Comparison of ENCODE assay signal across 8 cellular contexts in the genomic region with DNA sequence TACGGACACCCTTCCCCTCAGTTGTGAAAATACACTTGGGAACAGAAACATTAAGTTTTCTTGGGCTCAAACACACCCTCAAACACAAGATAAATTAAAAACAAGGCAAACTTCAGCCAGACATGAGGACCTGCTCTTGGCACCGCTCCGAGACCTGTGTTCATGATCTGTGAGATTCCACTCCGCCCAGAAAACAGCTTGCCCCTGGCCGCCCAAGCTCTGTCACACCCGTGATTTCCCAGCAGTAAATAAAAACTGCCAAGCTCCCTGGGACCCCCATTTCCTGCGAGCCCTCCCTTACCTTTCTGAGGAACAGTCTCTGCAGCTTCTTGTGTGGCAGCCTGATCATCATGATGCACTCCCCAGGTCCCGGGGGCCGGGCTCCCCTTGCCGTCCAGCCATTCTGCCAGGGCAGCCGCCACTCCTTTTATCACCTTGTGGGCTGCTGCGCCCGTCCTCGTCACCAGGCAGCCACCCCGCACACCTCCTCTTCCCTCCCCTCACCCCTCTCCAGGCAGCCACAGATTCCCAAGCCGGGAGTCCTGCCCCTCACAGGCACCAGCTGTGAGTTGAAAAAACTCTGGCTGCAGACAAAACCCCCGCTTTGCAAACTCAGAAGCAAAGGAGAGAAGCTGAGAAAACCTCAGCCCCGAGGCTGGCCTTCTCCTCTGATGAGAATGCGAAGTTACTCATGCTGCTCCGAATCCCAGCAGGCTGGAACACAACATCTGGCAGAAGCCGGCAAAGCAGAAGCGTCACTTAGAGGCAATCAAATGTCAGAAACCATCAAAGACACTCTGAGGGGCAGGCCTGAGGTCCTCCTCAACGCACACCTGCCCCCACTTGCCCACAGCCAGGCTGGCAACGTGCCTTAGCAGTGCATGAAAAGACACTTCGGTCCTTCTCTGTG.
DNase-seq lines count a peak whose midpoint lies in the region; ATAC-seq and TF ChIP-seq lines count a peak whose summit lies in the region.

No MANE protein-coding gene starts in this region.

- peak; percentile 42 to 55 for ATAC-seq in activated T-cell treated with anti-CD3 and anti-CD28 coated beads, Interleukin-2, amount 50 U/mL, for 4 hours
- no peak for ATAC-seq in GM18502 (IDR thresholded peaks at IDR 0.05; ENCODE audit: poor library complexity, unreplicated experiment)
- no peak for ATAC-seq in HG03521 (IDR thresholded peaks at IDR 0.05; ENCODE audit: unreplicated experiment)
- no peak for ATAC-seq in left lobe of liver

- H3K27ac ChIP-seq in cardiac muscle cell, result no peak overlapping the region
- H3K27ac ChIP-seq in thymus (ENCODE audit: low read depth), result peak overlapping the region; percentile 20

- no peak for TF ChIP-seq CTCF in cardiac muscle cell (IDR thresholded peaks at IDR 0.05; ENCODE audit: low read depth, low read length)

- intact Hi-C loops in cardiac septum (cut with DNase I), result no loop called here

- H3K36me3 ChIP-seq in cardiac muscle cell, result no peaks in the 10 kb centered on the region
- H3K36me3 ChIP-seq in thymus (ENCODE audit: control insufficient read depth, insufficient read depth), result no peaks in the 10 kb centered on the region

- WGBS in thymus, result 17% methylated on average over 25 of the region's 25 CpGs

- peaks cover 32% of the 10 kb centered on the region for H3K27me3 Mint-ChIP-seq in activated T-cell treated with anti-CD3 and anti-CD28 coated beads, Interleukin-2, amount 50 U/mL, for 4 hours (ENCODE audit: low read depth)
- H3K27me3 Mint-ChIP-seq in immature natural killer cell (ENCODE audit: low read depth in 3 of 3), result peaks cover 2 to 12% (median 3%) of the 10 kb centered on the region in 3 donors

- H3K4me3 Mint-ChIP-seq in activated T-cell treated with anti-CD3 and anti-CD28 coated beads, Interleukin-2, amount 50 U/mL, for 4 hours, result peak overlapping the region; percentile 42
- peak overlapping the region; percentile 10 to 79 (median 59) for H3K4me3 Mint-ChIP-seq in immature natural killer cell

- peak overlapping the region in 3 of 6 donors; percentile 46 to 86 (median 67) for H3K27ac Mint-ChIP-seq in immature natural killer cell

- H3K4me3 ChIP-seq in cardiac muscle cell (no peak overlapping the region), thymus (ENCODE audit: low read length) (no peak overlapping the region)

- peaks cover 17% of the 10 kb centered on the region for H3K4me1 ChIP-seq in cardiac muscle cell (ENCODE audit: low read depth)
- peaks cover 24% of the 10 kb centered on the region for H3K4me1 ChIP-seq in thymus (ENCODE audit: control insufficient read depth, insufficient read depth, low read length)

- H3K4me1 Mint-ChIP-seq in activated T-cell treated with anti-CD3 and anti-CD28 coated beads, Interleukin-2, amount 50 U/mL, for 4 hours (ENCODE audit: low read depth), result peaks cover 33% of the 10 kb centered on the region
- H3K4me1 Mint-ChIP-seq in immature natural killer cell, result peaks cover 10 to 52% of the 10 kb centered on the region in 2 donors

- H3K36me3 Mint-ChIP-seq in activated T-cell treated with anti-CD3 and anti-CD28 coated beads, Interleukin-2, amount 50 U/mL, for 4 hours (ENCODE audit: insufficient read depth), result no peaks in the 10 kb centered on the region
- no peaks in the 10 kb centered on the region for H3K36me3 Mint-ChIP-seq in immature natural killer cell

- H3K9me3 ChIP-seq in cardiac muscle cell (ENCODE audit: low read depth), result no peaks in the 10 kb centered on the region
- no peaks in the 10 kb centered on the region for H3K9me3 ChIP-seq in thymus (ENCODE audit: control insufficient read depth)

- no peaks in the 10 kb centered on the region for H3K9me3 Mint-ChIP-seq in activated T-cell treated with anti-CD3 and anti-CD28 coated beads, Interleukin-2, amount 50 U/mL, for 4 hours
- H3K9me3 Mint-ChIP-seq in immature natural killer cell, result no peaks in the 10 kb centered on the region

- DNase-seq in cardiac muscle cell (ENCODE audit: low read depth in 1 of 2, low spot score in 1 of 2), result peak; percentile 35 to 41
- no peak for DNase-seq in cardiac septum (ENCODE audit: low spot score)
- no peak for DNase-seq in activated T-cell treated with anti-CD3 and anti-CD28 coated beads, Interleukin-2, amount 50 U/mL, for 4 hours
- DNase-seq in immature natural killer cell, result no peak
- DNase-seq in left lobe of liver (ENCODE audit: low spot score), result no peak

- no peaks in the 10 kb centered on the region for H3K27me3 ChIP-seq in cardiac muscle cell
- no peaks in the 10 kb centered on the region for H3K27me3 ChIP-seq in thymus (ENCODE audit: control insufficient read depth, insufficient read depth)

Comparison
In these comparisons a context has a peak if more than half of its experiments do, and no peak if none do; other contexts are left out.
1. DNase-seq: peak in cardiac muscle cell (2 of 2); none in cardiac septum (single experiment), activated T-cell treated with anti-CD3 and anti-CD28 coated beads, Interleukin-2, amount 50 U/mL, for 4 hours (single experiment), immature natural killer cell (0 of 3) and left lobe of liver (single experiment).
2. ATAC-seq: peak in activated T-cell treated with anti-CD3 and anti-CD28 coated beads, Interleukin-2, amount 50 U/mL, for 4 hours (2 of 2); none in GM18502 (single experiment), HG03521 (single experiment) and left lobe of liver (single experiment).